ENCODE assay signal across 19 cellular contexts in genomic region chr21:46210378-46211136, GRCh38. TPM values are rescaled to one million over a fixed set of nuclear protein-coding genes. Genes with fewer than 3 reads are reported as not detected.
DNase-seq lines count a peak whose midpoint lies in the region; ATAC-seq, FAIRE-seq and TF ChIP-seq lines count a peak whose summit lies in the region.
"Had no signal": no experiment of that assay in that cellular context is flagged by ENCODE, and none has a peak within 500 bp of the region (broad histone marks: within the 10 kb centered on the region; RNA-seq: fewer than 3 reads in every experiment).

No MANE protein-coding gene starts in this region.

- DNase-seq in HCT116 (ENCODE audit: low read depth, low spot score) (no peak), GM12878 (ENCODE audit: low read depth, low spot score) (no peak), mesendoderm (peak; percentile 22), hepatic stellate cell (ENCODE audit: low spot score) (no peak)
- DNase-seq in activated CD4-positive, alpha-beta memory T cell treated with anti-CD3 and anti-CD28 coated beads, Interleukin-2, amount 10 ng/mL, durations not matched to agents 7 days and 5 days = no peak
- no peak for DNase-seq in activated CD4-positive, alpha-beta T cell treated with anti-CD3 and anti-CD28 coated beads for 36 hours
- DNase-seq: activated naive CD8-positive, alpha-beta T cell treated with anti-CD3 and anti-CD28 coated beads, Interleukin-2, amount 50 U/mL, for 24 hours; CD4-positive, alpha-beta memory T cell; effector memory CD8-positive, alpha-beta T cell; heart right ventricle; KG1; NCI-H1105; stomach had no signal

- no TSS peak for BruUV-seq in HCT116 (replicated peaks; lab: Mats Ljungman, UMichigan)
- TSS peak; percentile 55 for BruUV-seq in GM12878 (replicated peaks; lab: Mats Ljungman, UMichigan)

- H3K36me3 ChIP-seq in HCT116 (ENCODE audit: control insufficient read depth in 1 of 2, insufficient read depth in 2 of 2, low read length in 2 of 2) (no peaks in the 10 kb centered on the region; a peak in 1 of 4 replicates), GM12878 (ENCODE audit: control insufficient read depth in 2 of 2, insufficient read depth in 2 of 2, low read length in 1 of 2) (peaks cover 0 to 9% of the 10 kb centered on the region in 2 experiments; a peak in 3 of 4 replicates), mesendoderm (ENCODE audit: control insufficient read depth, insufficient read depth, low read length) (peaks cover 6% of the 10 kb centered on the region)

- H3K4me1 ChIP-seq in HCT116 (ENCODE audit: control insufficient read depth in 1 of 2, insufficient read depth in 2 of 2, low read length in 2 of 2) = no peaks in the 10 kb centered on the region
- H3K4me1 ChIP-seq in GM12878 (ENCODE audit: control insufficient read depth, insufficient read depth, low read length) = no peaks in the 10 kb centered on the region
- H3K4me1 ChIP-seq in mesendoderm (ENCODE audit: control insufficient read depth, low read depth, low read length) = no peaks in the 10 kb centered on the region
- H3K4me1 ChIP-seq: stomach, vagina had no signal

- H4K20me1 ChIP-seq in HCT116 (ENCODE audit: insufficient read depth) (no peaks in the 10 kb centered on the region), GM12878 (ENCODE audit: control insufficient read depth, insufficient read depth) (no peaks in the 10 kb centered on the region)

- peaks cover 7% of the 10 kb centered on the region for H3K36me3 Mint-ChIP-seq in activated CD4-positive, alpha-beta memory T cell treated with anti-CD3 and anti-CD28 coated beads, Interleukin-2, amount 10 ng/mL, durations not matched to agents 7 days and 5 days (ENCODE audit: low read depth)
- peaks cover 7% of the 10 kb centered on the region for H3K36me3 Mint-ChIP-seq in activated CD4-positive, alpha-beta T cell treated with anti-CD3 and anti-CD28 coated beads for 36 hours (ENCODE audit: low read depth)

- H3K4me2 ChIP-seq in HCT116 (ENCODE audit: low read length) = no peak overlapping the region
- no peak overlapping the region for H3K4me2 ChIP-seq in GM12878 (ENCODE audit: control insufficient read depth, insufficient read depth)
- H3K4me2 ChIP-seq in mesendoderm (ENCODE audit: low read length) = no peak overlapping the region

- intact Hi-C loops in HCT116 (cut with micrococcal nuclease) = loop anchor here (5.0 kb wide), 2 partner anchors 63 to 238 kb away; no protein-coding TSS in a partner anchor
- intact Hi-C loops in GM12878 (cut with micrococcal nuclease; ENCODE audit: unreplicated experiment) = no loop called here
- intact Hi-C loops in activated CD4-positive, alpha-beta T cell treated with anti-CD3 and anti-CD28 coated beads for 36 hours (cut with DNase I, micrococcal nuclease) = no loop called here

- H3K4me1 Mint-ChIP-seq in activated CD4-positive, alpha-beta memory T cell treated with anti-CD3 and anti-CD28 coated beads, Interleukin-2, amount 10 ng/mL, durations not matched to agents 7 days and 5 days = no peaks in the 10 kb centered on the region
- no peaks in the 10 kb centered on the region for H3K4me1 Mint-ChIP-seq in activated CD4-positive, alpha-beta T cell treated with anti-CD3 and anti-CD28 coated beads for 36 hours
- H3K4me1 Mint-ChIP-seq: activated naive CD8-positive, alpha-beta T cell treated with anti-CD3 and anti-CD28 coated beads, Interleukin-2, amount 50 U/mL, for 24 hours; CD4-positive, alpha-beta memory T cell had no signal

- no peaks in the 10 kb centered on the region for H3K79me2 ChIP-seq in HCT116 (ENCODE audit: insufficient read depth, low read length)
- no peaks in the 10 kb centered on the region for H3K79me2 ChIP-seq in GM12878 (ENCODE audit: control insufficient read depth, insufficient read depth, low read length)
- no peaks in the 10 kb centered on the region for H3K79me2 ChIP-seq in mesendoderm (ENCODE audit: control insufficient read depth, insufficient read depth, low read length)

- H3K27me3 ChIP-seq in HCT116 (ENCODE audit: insufficient read depth, low read length) = no peaks in the 10 kb centered on the region
- H3K27me3 ChIP-seq in GM12878 (replicated peaks in 1 of 2; ENCODE audit: control insufficient read depth in 2 of 2, insufficient read depth in 2 of 2, low read length in 1 of 2) = no peaks in the 10 kb centered on the region
- no peaks in the 10 kb centered on the region for H3K27me3 ChIP-seq in mesendoderm (ENCODE audit: insufficient read depth, low read length, poor library complexity)
- H3K27me3 ChIP-seq: cardiac muscle cell, heart right ventricle, stomach, vagina had no signal

- H3K27ac Mint-ChIP-seq in activated CD4-positive, alpha-beta memory T cell treated with anti-CD3 and anti-CD28 coated beads, Interleukin-2, amount 10 ng/mL, durations not matched to agents 7 days and 5 days = no peak overlapping the region
- no peak overlapping the region for H3K27ac Mint-ChIP-seq in activated CD4-positive, alpha-beta T cell treated with anti-CD3 and anti-CD28 coated beads for 36 hours
- H3K27ac Mint-ChIP-seq: activated naive CD8-positive, alpha-beta T cell treated with anti-CD3 and anti-CD28 coated beads, Interleukin-2, amount 50 U/mL, for 24 hours had no signal

- no peak overlapping the region for H2BK15ac ChIP-seq in mesendoderm (replicated peaks; ENCODE audit: low read depth)

- H3K9me2 ChIP-seq in HCT116 (ENCODE audit: insufficient read depth) = no peaks in the 10 kb centered on the region

- TF ChIP-seq RAD21 in HCT116 (IDR thresholded peaks at IDR 0.05; ENCODE audit: low read depth) (no peak; the same call in 1 of the 2 replicates), GM12878 (IDR thresholded peaks at IDR 0.05; ENCODE audit: insufficient read depth, low read depth, low read length) (no peak)

- H3K4me3 Mint-ChIP-seq in activated CD4-positive, alpha-beta memory T cell treated with anti-CD3 and anti-CD28 coated beads, Interleukin-2, amount 10 ng/mL, durations not matched to agents 7 days and 5 days = no peak overlapping the region
- no peak overlapping the region for H3K4me3 Mint-ChIP-seq in activated CD4-positive, alpha-beta T cell treated with anti-CD3 and anti-CD28 coated beads for 36 hours
- H3K4me3 Mint-ChIP-seq: activated naive CD8-positive, alpha-beta T cell treated with anti-CD3 and anti-CD28 coated beads, Interleukin-2, amount 50 U/mL, for 24 hours; CD4-positive, alpha-beta memory T cell; effector memory CD8-positive, alpha-beta T cell had no signal

- POLR2A ChIA-PET in HCT116 (lab: Charles Lee) = no interaction called here
- POLR2A ChIA-PET in GM12878 (lab: Charles Lee) = no interaction called here
- POLR2A ChIA-PET in activated CD4-positive, alpha-beta memory T cell treated with anti-CD3 and anti-CD28 coated beads, Interleukin-2, amount 10 ng/mL, durations not matched to agents 7 days and 5 days (lab: Charles Lee) = no interaction called here
- POLR2A ChIA-PET in activated CD4-positive, alpha-beta T cell treated with anti-CD3 and anti-CD28 coated beads for 36 hours (lab: Charles Lee) = no interaction called here

- H3K23ac ChIP-seq in mesendoderm (ENCODE audit: low read length) = no peak overlapping the region

- CTCF ChIA-PET in HCT116 (lab: Charles Lee) = interaction anchor here (1.1 kb wide), 1 partner anchor 58 kb away, joined by 3 read pairs; no protein-coding TSS in a partner anchor
- CTCF ChIA-PET in GM12878 (lab: Yijun Ruan, JAX) = no interaction called here
- CTCF ChIA-PET in activated CD4-positive, alpha-beta memory T cell treated with anti-CD3 and anti-CD28 coated beads, Interleukin-2, amount 10 ng/mL, durations not matched to agents 7 days and 5 days (lab: Charles Lee) = interaction anchor here (1.0 kb wide), 1 partner anchor 14 kb away, joined by 3 read pairs; no protein-coding TSS in a partner anchor
- CTCF ChIA-PET in activated CD4-positive, alpha-beta T cell treated with anti-CD3 and anti-CD28 coated beads for 36 hours (lab: Charles Lee) = no interaction called here

- SMC1A ChIA-PET in GM12878 (lab: Charles Lee; ENCODE audit: uncharacterized antibody, unreplicated experiment) = no interaction called here

- H3K9ac ChIP-seq in HCT116 (ENCODE audit: low read length) (no peak overlapping the region), GM12878 (ENCODE audit: control insufficient read depth, insufficient read depth, low read length) (no peak overlapping the region), mesendoderm (ENCODE audit: low read length) (no peak overlapping the region)

- WGBS in GM12878 (ENCODE audit: insufficient coverage, insufficient replicate concordance, low lambda C conversion rate, missing lambda C conversion rate) = 93% methylated on average over 15 of the region's 16 CpGs
- WGBS in mesendoderm (ENCODE audit: extremely low coverage, insufficient coverage, low lambda C conversion rate) = no CpG with 5 or more reads among the region's 16 CpGs

- no peak for FAIRE-seq in GM12878 (lab: Jason Lieb, UNC)
- FAIRE-seq: keratinocyte had no signal

- TF ChIP-seq CTCF in 22Rv1 (IDR thresholded peaks at IDR 0.05) = peak; percentile 13
- peak in 2 of 3 experiments; percentile 11 to 30; a peak in 2 of 6 replicates for TF ChIP-seq CTCF in HCT116 (IDR thresholded peaks at IDR 0.05 in 2 of 3, conservative IDR thresholded peaks at IDR 0.05 in 1 of 3; ENCODE audit: borderline replicate concordance in 1 of 3, insufficient read depth in 1 of 3, low read depth in 2 of 3, low read length in 2 of 3)
- TF ChIP-seq CTCF in GM12878 (IDR thresholded peaks at IDR 0.05 in 2 of 3, conservative IDR thresholded peaks at IDR 0.05 in 1 of 3; ENCODE audit: control insufficient read depth in 2 of 3, extremely low read depth in 1 of 3, insufficient read depth in 1 of 3, low read depth in 3 of 3, low read length in 3 of 3) = 0 out of 6 replicates have a peak, but pooled peaks of 1 of the 3 experiments have one; percentile 1

- no peak overlapping the region for H3K56ac ChIP-seq in mesendoderm (ENCODE audit: low read length)

- RAD21 ChIA-PET in HCT116 (lab: Charles Lee; ENCODE audit: low non-redundant PET in 1 of 2, low total read pairs in 2 of 2, uncharacterized antibody in 2 of 2, unreplicated experiment in 2 of 2) (no interaction called here), GM12878 (lab: Charles Lee; ENCODE audit: unreplicated experiment) (no interaction called here)

- no peak overlapping the region for H4K5ac ChIP-seq in mesendoderm (ENCODE audit: low read length)

- H4K8ac ChIP-seq in mesendoderm (ENCODE audit: low read depth, low read length) = no peak overlapping the region

- H3K4ac ChIP-seq in mesendoderm (ENCODE audit: low read depth, low read length) = no peak overlapping the region

- no peak overlapping the region for H2BK120ac ChIP-seq in mesendoderm (ENCODE audit: low read depth, low read length)

- H3K27me3 Mint-ChIP-seq in activated CD4-positive, alpha-beta memory T cell treated with anti-CD3 and anti-CD28 coated beads, Interleukin-2, amount 10 ng/mL, durations not matched to agents 7 days and 5 days = no peaks in the 10 kb centered on the region
- no peaks in the 10 kb centered on the region for H3K27me3 Mint-ChIP-seq in activated CD4-positive, alpha-beta T cell treated with anti-CD3 and anti-CD28 coated beads for 36 hours
- H3K27me3 Mint-ChIP-seq: activated naive CD8-positive, alpha-beta T cell treated with anti-CD3 and anti-CD28 coated beads, Interleukin-2, amount 50 U/mL, for 24 hours; CD4-positive, alpha-beta memory T cell; effector memory CD8-positive, alpha-beta T cell had no signal

- 0 out of 2 replicates have a peak, but pooled peaks have one; percentile 49 for ATAC-seq in HCT116
- ATAC-seq in GM12878 = no peak
- ATAC-seq in activated CD4-positive, alpha-beta T cell treated with anti-CD3 and anti-CD28 coated beads for 36 hours = no peak
- ATAC-seq in GM21825 (IDR thresholded peaks at IDR 0.05; ENCODE audit: unreplicated experiment) = no peak
- ATAC-seq: activated naive CD8-positive, alpha-beta T cell treated with anti-CD3 and anti-CD28 coated beads, Interleukin-2, amount 50 U/mL, for 24 hours; effector memory CD8-positive, alpha-beta T cell; heart right ventricle had no signal

- H3K27ac ChIP-seq in 22Rv1 (no peak overlapping the region), HCT116 (ENCODE audit: low read depth, low read length) (no peak overlapping the region), GM12878 (ENCODE audit: control insufficient read depth, insufficient read depth) (no peak overlapping the region), mesendoderm (ENCODE audit: low read depth, low read length) (no peak overlapping the region)
- H3K27ac ChIP-seq: cardiac muscle cell, heart right ventricle, HL-60, stomach, vagina had no signal

- H2AK5ac ChIP-seq in mesendoderm (ENCODE audit: low read length) = no peak overlapping the region

- H3K9me3 ChIP-seq in HCT116 (ENCODE audit: control insufficient read depth in 1 of 2, insufficient read depth in 1 of 2, low read depth in 1 of 2, low read length in 2 of 2) (no peaks in the 10 kb centered on the region), GM12878 (replicated peaks; ENCODE audit: control insufficient read depth, insufficient read depth, low read length) (no peaks in the 10 kb centered on the region)
- H3K9me3 ChIP-seq: heart right ventricle, stomach, vagina had no signal

- TF ChIP-seq POLR2A in HCT116 (IDR thresholded peaks at IDR 0.05; ENCODE audit: borderline replicate concordance, extremely low read depth, insufficient read depth, insufficient read length) (no peak), GM12878 (IDR thresholded peaks at IDR 0.05; ENCODE audit: low read depth, low read length) (no peak)

- H3K79me1 ChIP-seq in mesendoderm (ENCODE audit: low read length) = peaks cover 3% of the 10 kb centered on the region

- H3K4me3 ChIP-seq in HCT116 (replicated peaks in 1 of 2; ENCODE audit: low read depth in 1 of 2, low read length in 2 of 2) (no peak overlapping the region), GM12878 (no peak overlapping the region), mesendoderm (ENCODE audit: low read length) (no peak overlapping the region)
- H3K4me3 ChIP-seq: cardiac muscle cell, heart right ventricle, stomach, vagina had no signal

- H2AFZ ChIP-seq in HCT116 (ENCODE audit: low read depth, low read length, poor library complexity, severe bottlenecking) (no peak overlapping the region), GM12878 (ENCODE audit: control insufficient read depth, low read depth, low read length) (no peak overlapping the region)

- in situ Hi-C loops in GM12878 (cut with MboI) = no loop called here

- H3K18ac ChIP-seq in mesendoderm (ENCODE audit: low read length) = no peak overlapping the region

- no peak for TF ChIP-seq EP300 in GM12878 (IDR thresholded peaks at IDR 0.05; ENCODE audit: borderline replicate concordance in 1 of 2, control insufficient read depth in 1 of 2, low read depth in 2 of 2, low read length in 2 of 2)

- no peak overlapping the region for H2BK5ac ChIP-seq in mesendoderm (ENCODE audit: low read length)

- H3K9me3 Mint-ChIP-seq in activated CD4-positive, alpha-beta memory T cell treated with anti-CD3 and anti-CD28 coated beads, Interleukin-2, amount 10 ng/mL, durations not matched to agents 7 days and 5 days = no peaks in the 10 kb centered on the region
- H3K9me3 Mint-ChIP-seq in activated CD4-positive, alpha-beta T cell treated with anti-CD3 and anti-CD28 coated beads for 36 hours (ENCODE audit: low read depth) = no peaks in the 10 kb centered on the region
- H3K9me3 Mint-ChIP-seq: activated naive CD8-positive, alpha-beta T cell treated with anti-CD3 and anti-CD28 coated beads, Interleukin-2, amount 50 U/mL, for 24 hours; CD4-positive, alpha-beta memory T cell; effector memory CD8-positive, alpha-beta T cell had no signal

RNA-seq across cellular contexts. Expression of gene LSS, which starts 18.0 kb away (rescaled TPM):
- total RNA-seq in HCT116 (2021; ENCODE audit: unreplicated experiment) (44.7 TPM), GM12878 (2014; rRNA removed) (61.4 and 65.2 TPM in 2 replicates), GM12878 (2014; rRNA removed; fragmentation: Illumina TruSeq; extraction: Trizol) (19.6 and 20.3 TPM in 2 replicates), GM12878 (2021) (82.4 and 86.4 TPM in 2 replicates)
- polyA plus RNA-seq in HCT116 (2012) = 27.1 and 27.5 TPM in 2 replicates
- total RNA-seq in GM12878 (2013; cell fraction: nucleolus; rRNA removed) = 310 and 374 TPM in 2 replicates
- 24.8 TPM for polyA plus RNA-seq in GM12878 (2011; ENCODE audit: low read depth)
- polyA plus RNA-seq in GM12878 (2011; rRNA removed) (26.1 and 51.3 TPM in 2 replicates), GM12878 (2014; fragmentation: Illumina TruSeq; extraction: Trizol) (18.3 and 24.0 TPM in 2 replicates), GM12878 (2014; fragmentation: Nextera tagmentation; extraction: Ambion mirVana) (1 to 10 TPM; 2.9 to 3.7 TPM), GM12878 (2014; rRNA removed) (60.9 and 68.4 TPM in 2 replicates), GM12878 (2016; fragmentation: Nextera tagmentation; extraction: Ambion mirVana) (10 to 100 TPM; 25.5 to 29.4 TPM)
- 53.2 and 64.3 TPM in 2 replicates for polyA plus RNA-seq in GM12878 (2011; cell fraction: cytosol; rRNA removed)
- 250 and 378 TPM in 2 replicates for polyA plus RNA-seq in GM12878 (2011; cell fraction: nucleus; rRNA removed)
- polyA plus RNA-seq in GM12878 (2012) = 46.0 and 62.0 TPM in 2 replicates
- 80.4 and 121 TPM in 2 replicates for polyA minus RNA-seq in GM12878 (2011; rRNA and poly(A)+ RNA removed)
- 12.8 and 21.1 TPM in 2 replicates for polyA minus RNA-seq in GM12878 (2011; cell fraction: cytosol; rRNA and poly(A)+ RNA removed)
- polyA minus RNA-seq in GM12878 (2011; cell fraction: nucleus; rRNA and poly(A)+ RNA removed) = 44.5 and 53.5 TPM in 2 replicates
- polyA plus RNA-seq in mesendoderm (2013, experiment 1 of 2) = 61.8 TPM
- polyA plus RNA-seq in mesendoderm (2013, experiment 2 of 2) = 61.9 TPM
- 10 to 100 TPM; 54.7 to 56.1 TPM for total RNA-seq in activated CD4-positive, alpha-beta memory T cell treated with anti-CD3 and anti-CD28 coated beads, Interleukin-2, amount 10 ng/mL, durations not matched to agents 7 days and 5 days
- total RNA-seq in activated CD4-positive, alpha-beta T cell treated with anti-CD3 and anti-CD28 coated beads for 36 hours = 10 to 100 TPM; 14.1 to 21.3 TPM

RNA-seq across cellular contexts. Expression of gene SPATC1L, which starts 26.3 kb away (rescaled TPM):
- total RNA-seq in HCT116 (2021; ENCODE audit: unreplicated experiment) (1.3 TPM), GM12878 (2014; rRNA removed) (6.4 and 6.8 TPM in 2 replicates), GM12878 (2014; rRNA removed; fragmentation: Illumina TruSeq; extraction: Trizol) (2.5 and 2.8 TPM in 2 replicates), GM12878 (2021) (9.5 and 11.2 TPM in 2 replicates)
- 1.9 and 3.2 TPM in 2 replicates for polyA plus RNA-seq in HCT116 (2012)
- 4.8 and 4.9 TPM in 2 replicates for total RNA-seq in GM12878 (2013; cell fraction: nucleolus; rRNA removed)
- polyA plus RNA-seq in GM12878 (2011; ENCODE audit: low read depth) = 3.8 TPM
- polyA plus RNA-seq in GM12878 (2011; rRNA removed) (0.72 and 1.4 TPM in 2 replicates), GM12878 (2014; fragmentation: Illumina TruSeq; extraction: Trizol) (0.38 and 2.1 TPM in 2 replicates), GM12878 (2014; fragmentation: Nextera tagmentation; extraction: Ambion mirVana) (not detected), GM12878 (2014; rRNA removed) (5.9 and 7.2 TPM in 2 replicates), GM12878 (2016; fragmentation: Nextera tagmentation; extraction: Ambion mirVana) (10 to 100 TPM; 13.4 to 16.0 TPM)
- 4.3 and 4.6 TPM in 2 replicates for polyA plus RNA-seq in GM12878 (2011; cell fraction: cytosol; rRNA removed)
- 9.9 and 12.8 TPM in 2 replicates for polyA plus RNA-seq in GM12878 (2011; cell fraction: nucleus; rRNA removed)
- 14.3 and 20.3 TPM in 2 replicates for polyA plus RNA-seq in GM12878 (2012)
- polyA minus RNA-seq in GM12878 (2011; rRNA and poly(A)+ RNA removed) = 1.0 and 3.0 TPM in 2 replicates
- 5.0 and 6.5 TPM in 2 replicates for polyA minus RNA-seq in GM12878 (2011; cell fraction: cytosol; rRNA and poly(A)+ RNA removed)
- polyA minus RNA-seq in GM12878 (2011; cell fraction: nucleus; rRNA and poly(A)+ RNA removed) = 1.7 and 2.7 TPM in 2 replicates
- 43.9 TPM for polyA plus RNA-seq in mesendoderm (2013, experiment 1 of 2)
- polyA plus RNA-seq in mesendoderm (2013, experiment 2 of 2) = 44.7 TPM
- 1 to 10 TPM; 4.2 to 4.4 TPM for total RNA-seq in activated CD4-positive, alpha-beta memory T cell treated with anti-CD3 and anti-CD28 coated beads, Interleukin-2, amount 10 ng/mL, durations not matched to agents 7 days and 5 days
- total RNA-seq in activated CD4-positive, alpha-beta T cell treated with anti-CD3 and anti-CD28 coated beads for 36 hours = 10 to 100 TPM in 1 of 2 experiments, 1 to 10 TPM in 1; 8.1 to 13.0 TPM

RNA-seq across cellular contexts. Expression of gene FTCD, which starts 55.2 kb away (rescaled TPM):
- total RNA-seq in HCT116 (2021; ENCODE audit: unreplicated experiment) (2.5 TPM), GM12878 (2014; rRNA removed) (0.60 TPM in 1 of 2 replicates, not detected in the other), GM12878 (2014; rRNA removed; fragmentation: Illumina TruSeq; extraction: Trizol) (not detected in 2 replicates), GM12878 (2021) (0.28 TPM in 1 of 2 replicates, not detected in the other)
- 0.91 and 1.1 TPM in 2 replicates for polyA plus RNA-seq in HCT116 (2012)
- total RNA-seq in GM12878 (2013; cell fraction: nucleolus; rRNA removed) = not detected in 2 replicates
- 0.43 TPM for polyA plus RNA-seq in GM12878 (2011; ENCODE audit: low read depth)
- polyA plus RNA-seq in GM12878 (2011; rRNA removed) (not detected in 2 replicates), GM12878 (2014; fragmentation: Illumina TruSeq; extraction: Trizol) (not detected in 2 replicates), GM12878 (2014; fragmentation: Nextera tagmentation; extraction: Ambion mirVana) (not detected), GM12878 (2014; rRNA removed) (0.27 and 0.33 TPM in 2 replicates), GM12878 (2016; fragmentation: Nextera tagmentation; extraction: Ambion mirVana) (not detected)
- polyA plus RNA-seq in GM12878 (2011; cell fraction: cytosol; rRNA removed) = not detected in 2 replicates
- not detected in 2 replicates for polyA plus RNA-seq in GM12878 (2011; cell fraction: nucleus; rRNA removed)
- polyA plus RNA-seq in GM12878 (2012) = 0.69 and 0.77 TPM in 2 replicates
- not detected in 2 replicates for polyA minus RNA-seq in GM12878 (2011; rRNA and poly(A)+ RNA removed)
- polyA minus RNA-seq in GM12878 (2011; cell fraction: cytosol; rRNA and poly(A)+ RNA removed) = not detected in 2 replicates
- not detected in 2 replicates for polyA minus RNA-seq in GM12878 (2011; cell fraction: nucleus; rRNA and poly(A)+ RNA removed)
- polyA plus RNA-seq in mesendoderm (2013, experiment 1 of 2) = 2.4 TPM
- polyA plus RNA-seq in mesendoderm (2013, experiment 2 of 2) = 2.9 TPM
- total RNA-seq in activated CD4-positive, alpha-beta memory T cell treated with anti-CD3 and anti-CD28 coated beads, Interleukin-2, amount 10 ng/mL, durations not matched to agents 7 days and 5 days = under 1 TPM in 1 of 2 experiments, not detected in 1; 0.18 TPM
- under 1 TPM; 0.16 to 0.23 TPM for total RNA-seq in activated CD4-positive, alpha-beta T cell treated with anti-CD3 and anti-CD28 coated beads for 36 hours
- total RNA-seq: vagina had no signal
- polyA plus RNA-seq: CD4-positive, alpha-beta memory T cell; keratinocyte had no signal

Comparison
In these comparisons a context has a peak if more than half of its experiments do, and no peak if none do; other contexts are left out.
1. CTCF ChIA-PET loops: an anchor here in HCT116 (1.1 kb wide) and activated CD4-positive, alpha-beta memory T cell treated with anti-CD3 and anti-CD28 coated beads, Interleukin-2, amount 10 ng/mL, durations not matched to agents 7 days and 5 days (1.0 kb wide); none called in GM12878 and activated CD4-positive, alpha-beta T cell treated with anti-CD3 and anti-CD28 coated beads for 36 hours.